Comparison of ENCODE assay signal across 8 cellular contexts in the genomic region with DNA sequence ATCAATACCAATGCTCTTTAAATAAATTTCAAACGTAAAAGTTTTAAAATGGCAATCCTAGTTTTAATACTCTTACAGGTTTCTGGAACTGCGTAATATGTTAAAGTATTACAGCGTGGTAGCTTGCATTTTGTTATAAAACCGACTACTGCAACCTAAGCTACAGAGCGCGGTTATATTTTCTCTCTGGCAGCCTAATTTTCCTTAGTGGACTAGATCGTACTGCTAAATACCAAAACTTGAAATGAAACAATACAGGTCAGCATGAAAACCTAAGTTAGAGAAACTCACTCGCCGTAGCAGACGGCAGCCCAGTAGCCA. TPM values are rescaled to one million over a fixed set of nuclear protein-coding genes. Genes with fewer than 3 reads are reported as not detected.
DNase-seq lines count a peak whose midpoint lies in the region; ATAC-seq, FAIRE-seq and TF ChIP-seq lines count a peak whose summit lies in the region.

No MANE protein-coding gene starts in this region.

- peak overlapping the region; percentile 38 for H3K27ac ChIP-seq in CD4-positive, alpha-beta T cell (ENCODE audit: low read depth, low read length)
- H3K27ac ChIP-seq in PC-3 (ENCODE audit: low read length) (peak overlapping the region; percentile 4), endothelial cell of umbilical vein (ENCODE audit: insufficient read depth, low read depth, low read length) (no peak overlapping the region)

- peaks cover 48% of the 10 kb centered on the region for H3K4me1 Mint-ChIP-seq in CD4-positive, alpha-beta T cell (ENCODE audit: low read depth)
- peaks cover 49% of the 10 kb centered on the region for H3K4me1 Mint-ChIP-seq in osteocyte (ENCODE audit: unreplicated experiment)

- POLR2A ChIA-PET in CD4-positive, alpha-beta T cell (lab: Charles Lee): interaction anchor here (0.7 to 2.4 kb wide), 6 partner anchors 9 to 738 kb away, joined by 3 to 13 read pairs (median 5); partner anchors contain the start of genes ATP6V0A2, MPHOSPH9 and MTRFR
- POLR2A ChIA-PET in PC-3 (lab: Charles Lee; ENCODE audit: unreplicated experiment): interaction anchor here (0.6 kb wide), 1 partner anchor 15 kb away, joined by 4 read pairs; no protein-coding TSS in a partner anchor
- POLR2A ChIA-PET in endothelial cell of umbilical vein (lab: Charles Lee): interaction anchor here (0.7 kb wide), 1 partner anchor 24 kb away, joined by 7 read pairs; no protein-coding TSS in a partner anchor

- CTCF ChIA-PET in CD4-positive, alpha-beta T cell (lab: Charles Lee): interaction anchor here (2.0 kb wide), 1 partner anchor 66 kb away, joined by 6 read pairs; no protein-coding TSS in a partner anchor
- CTCF ChIA-PET in PC-3 (lab: Charles Lee): no interaction called here
- CTCF ChIA-PET in endothelial cell of umbilical vein (lab: Charles Lee): interaction anchor here (0.7 to 2.0 kb wide), 5 partner anchors 10 to 66 kb away, joined by 3 to 23 read pairs (median 4); no protein-coding TSS in a partner anchor

- no peak for TF ChIP-seq CTCF in CD4-positive, alpha-beta T cell (IDR thresholded peaks at IDR 0.05)
- TF ChIP-seq CTCF in PC-3 (conservative IDR thresholded peaks at IDR 0.05; ENCODE audit: low read depth, low read length) (no peak), endothelial cell of umbilical vein (IDR thresholded peaks at IDR 0.05; ENCODE audit: extremely low read depth in 1 of 2, insufficient read depth in 1 of 2, low read depth in 1 of 2, low read length in 2 of 2) (no peak), osteocyte (IDR thresholded peaks at IDR 0.05) (no peak)

- no peaks in the 10 kb centered on the region for H3K9me3 Mint-ChIP-seq in CD4-positive, alpha-beta T cell
- H3K9me3 Mint-ChIP-seq in osteocyte (ENCODE audit: unreplicated experiment): no peaks in the 10 kb centered on the region

- intact Hi-C loops in CD4-positive, alpha-beta T cell (cut with DNase I, micrococcal nuclease): loop anchor here (1.0 to 10.0 kb wide), 4 partner anchors 39 to 1737 kb away; partner anchors contain the start of gene DHX37 (in 1 of the 2)
- intact Hi-C loops in PC-3 (cut with micrococcal nuclease) (no loop called here), endothelial cell of umbilical vein (cut with micrococcal nuclease) (loop anchor here (5.0 kb wide), 1 partner anchor 339 kb away; the partner anchor contains the start of genes EIF2B1 and GTF2H3)

- peak overlapping the region; percentile 46 for H2AFZ ChIP-seq in PC-3 (ENCODE audit: low read length)
- peak overlapping the region; percentile 72 for H2AFZ ChIP-seq in endothelial cell of umbilical vein (ENCODE audit: low read depth, low read length)

- H3K9me3 ChIP-seq in CD4-positive, alpha-beta T cell (ENCODE audit: control insufficient read depth, low read length): no peaks in the 10 kb centered on the region
- H3K9me3 ChIP-seq in PC-3 (ENCODE audit: low read length) (no peaks in the 10 kb centered on the region), endothelial cell of umbilical vein (replicated peaks; ENCODE audit: control insufficient read depth, insufficient read depth, low read length) (no peaks in the 10 kb centered on the region)

- H3F3A ChIP-seq in PC-3 (ENCODE audit: low read length, unreplicated experiment): peaks cover 7% of the 10 kb centered on the region

- TSS peak; percentile 57 for BruUV-seq in PC-3 (replicated peaks; lab: Mats Ljungman, UMichigan)
- TSS peak; percentile 40 for BruUV-seq in endothelial cell of umbilical vein (replicated peaks; lab: Mats Ljungman, UMichigan)

- H3K79me2 ChIP-seq in PC-3 (ENCODE audit: low read length) (peaks cover 74% of the 10 kb centered on the region), endothelial cell of umbilical vein (ENCODE audit: control insufficient read depth, insufficient read depth, low read length) (peaks cover 5% of the 10 kb centered on the region)

- no peaks in the 10 kb centered on the region for H3K27me3 ChIP-seq in CD4-positive, alpha-beta T cell (ENCODE audit: control insufficient read depth, insufficient read depth, low read length)
- H3K27me3 ChIP-seq in PC-3 (ENCODE audit: low read length) (no peaks in the 10 kb centered on the region), endothelial cell of umbilical vein (ENCODE audit: control insufficient read depth in 2 of 2, insufficient read depth in 2 of 2, low read length in 2 of 2) (no peaks in the 10 kb centered on the region)

- peak overlapping the region; percentile 91 for H3K27ac Mint-ChIP-seq in CD4-positive, alpha-beta T cell
- H3K27ac Mint-ChIP-seq in osteocyte (ENCODE audit: unreplicated experiment): peak overlapping the region; percentile 89

- H4K20me1 ChIP-seq in PC-3 (ENCODE audit: low read length) (peaks cover 22% of the 10 kb centered on the region), endothelial cell of umbilical vein (replicated peaks; ENCODE audit: control insufficient read depth, extremely low read depth, insufficient read depth, low read length) (no peaks in the 10 kb centered on the region)

- peak overlapping the region; percentile 72 for H3K9ac ChIP-seq in PC-3 (ENCODE audit: low read length)
- H3K9ac ChIP-seq in endothelial cell of umbilical vein (replicated peaks; ENCODE audit: extremely low read depth, insufficient read depth, low read length): peak overlapping the region; percentile 78

- peak; percentile 78 for FAIRE-seq in endothelial cell of umbilical vein (lab: Jason Lieb, UNC)

- dilution Hi-C loops in endothelial cell of umbilical vein (cut with MboI; ENCODE audit: extremely low pct_ligation_motif_present, low sequenced_read_pairs): no loop called here

- H3K4me3 ChIP-seq in PC-3 (ENCODE audit: low read length) (peak overlapping the region; percentile 73), endothelial cell of umbilical vein (replicated peaks in 1 of 3; ENCODE audit: insufficient read depth in 1 of 3, low read depth in 1 of 3, low read length in 3 of 3) (peak overlapping the region; percentile 63 to 81 (median 75))

- H3K9me2 ChIP-seq in PC-3 (replicated peaks; ENCODE audit: low read length): no peaks in the 10 kb centered on the region

- H3K9me1 ChIP-seq in endothelial cell of umbilical vein (replicated peaks; ENCODE audit: control insufficient read depth, extremely low read depth, insufficient read depth, low read length): no peaks in the 10 kb centered on the region

- no peak for TF ChIP-seq POLR2A in endothelial cell of umbilical vein (IDR thresholded peaks at IDR 0.05; ENCODE audit: low read depth, low read length)

- H3K4me3 Mint-ChIP-seq in CD4-positive, alpha-beta T cell: peak overlapping the region; percentile 97
- H3K4me3 Mint-ChIP-seq in osteocyte (ENCODE audit: unreplicated experiment): peak overlapping the region; percentile 87

- H3K4me2 ChIP-seq in PC-3 (ENCODE audit: low read length): peak overlapping the region; percentile 85
- H3K4me2 ChIP-seq in endothelial cell of umbilical vein (ENCODE audit: insufficient read depth, low read length): peak overlapping the region; percentile 93

- peaks cover 18% of the 10 kb centered on the region for H3K36me3 Mint-ChIP-seq in CD4-positive, alpha-beta T cell (ENCODE audit: low read depth)
- H3K36me3 Mint-ChIP-seq in osteocyte (ENCODE audit: unreplicated experiment): peaks cover 19% of the 10 kb centered on the region

- H3K4me1 ChIP-seq in PC-3 (ENCODE audit: insufficient read depth, low read length) (peaks cover 48% of the 10 kb centered on the region), endothelial cell of umbilical vein (ENCODE audit: control insufficient read depth, extremely low read depth, insufficient read depth, low read length) (peaks cover 4% of the 10 kb centered on the region)

- no peak for ATAC-seq in CD4-positive, alpha-beta T cell (ENCODE audit: poor library complexity)
- ATAC-seq in PC-3: no peak
- no peak for ATAC-seq in GM21825 (IDR thresholded peaks at IDR 0.05; ENCODE audit: unreplicated experiment)

- H3K36me3 ChIP-seq in PC-3 (ENCODE audit: low read depth, low read length) (peaks cover 14% of the 10 kb centered on the region; the same call in 1 of the 2 replicates), endothelial cell of umbilical vein (ENCODE audit: control insufficient read depth in 2 of 2, extremely low read depth in 1 of 2, insufficient read depth in 2 of 2, low read length in 2 of 2) (peaks cover 0 to 3% of the 10 kb centered on the region in 2 experiments)

- no peaks in the 10 kb centered on the region for H3K27me3 Mint-ChIP-seq in CD4-positive, alpha-beta T cell
- H3K27me3 Mint-ChIP-seq in osteocyte (ENCODE audit: unreplicated experiment): no peaks in the 10 kb centered on the region

- DNase-seq in CD4-positive, alpha-beta T cell: no peak
- DNase-seq in PC-3 (no peak), endothelial cell of umbilical vein (ENCODE audit: low read depth, low spot score) (peak; percentile 51), osteocyte (ENCODE audit: extremely low spot score, unreplicated experiment) (no peak), NAMALWA (ENCODE audit: low spot score) (no peak), amniotic stem cell (lab: John Stamatoyannopoulos, UW) (no peak), NCI-H2081 (lab: John Stamatoyannopoulos, UW) (no peak)

TF ChIP-seq in endothelial cell of umbilical vein, 7 proteins besides CTCF, POLR2A, EP300 and RAD21 (continues in another document):
- TF ChIP-seq EZH2 (IDR thresholded peaks at IDR 0.05; ENCODE audit: borderline replicate concordance, low read depth, low read length, severe bottlenecking) (no peak), MYC (IDR thresholded peaks at IDR 0.05; ENCODE audit: low read depth, low read length) (no peak)

RNA-seq across cellular contexts. Expression of gene CCDC92, which starts 1.2 kb away (rescaled TPM):
- 10 to 100 TPM; 11.5 to 12.7 TPM for total RNA-seq in CD4-positive, alpha-beta T cell
- total RNA-seq in PC-3 (2014; rRNA removed) (9.6 and 9.7 TPM in 2 replicates), endothelial cell of umbilical vein (35.1 and 41.6 TPM in 2 replicates), osteocyte (52.6 and 55.1 TPM in 2 replicates)
- polyA plus RNA-seq in endothelial cell of umbilical vein: 41.2 and 45.3 TPM in 2 replicates
- polyA plus RNA-seq in endothelial cell of umbilical vein (2011; cell fraction: cytosol; rRNA removed): 33.9 and 39.1 TPM in 2 replicates
- 35.0 and 41.0 TPM in 2 replicates for polyA plus RNA-seq in endothelial cell of umbilical vein (2011; cell fraction: nucleus; rRNA removed)
- polyA plus RNA-seq in endothelial cell of umbilical vein (2012): 32.2 and 37.3 TPM in 2 replicates
- 17.8 and 20.1 TPM in 2 replicates for polyA minus RNA-seq in endothelial cell of umbilical vein
- 1.5 TPM for polyA minus RNA-seq in endothelial cell of umbilical vein (2011; cell fraction: cytosol; rRNA and poly(A)+ RNA removed)
- 16.5 and 20.6 TPM in 2 replicates for polyA minus RNA-seq in endothelial cell of umbilical vein (2011; cell fraction: nucleus; rRNA and poly(A)+ RNA removed)

RNA-seq across cellular contexts. Expression of gene ZNF664, which starts 1.6 kb away (rescaled TPM):
- 10 to 100 TPM; 13.4 to 19.0 TPM for total RNA-seq in CD4-positive, alpha-beta T cell
- total RNA-seq in PC-3 (2014; rRNA removed) (80.8 and 86.9 TPM in 2 replicates), endothelial cell of umbilical vein (63.3 and 71.3 TPM in 2 replicates), osteocyte (133 and 134 TPM in 2 replicates)
- polyA plus RNA-seq in endothelial cell of umbilical vein: 25.5 and 29.8 TPM in 2 replicates
- 34.1 and 37.5 TPM in 2 replicates for polyA plus RNA-seq in endothelial cell of umbilical vein (2011; cell fraction: cytosol; rRNA removed)
- 43.8 and 45.6 TPM in 2 replicates for polyA plus RNA-seq in endothelial cell of umbilical vein (2011; cell fraction: nucleus; rRNA removed)
- 57.6 and 65.7 TPM in 2 replicates for polyA plus RNA-seq in endothelial cell of umbilical vein (2012)
- polyA minus RNA-seq in endothelial cell of umbilical vein: 31.6 and 43.5 TPM in 2 replicates
- polyA minus RNA-seq in endothelial cell of umbilical vein (2011; cell fraction: cytosol; rRNA and poly(A)+ RNA removed): 45.9 TPM
- polyA minus RNA-seq in endothelial cell of umbilical vein (2011; cell fraction: nucleus; rRNA and poly(A)+ RNA removed): 37.6 and 40.1 TPM in 2 replicates
